11 cellular contexts compared by ENCODE assay signal in the genomic region with DNA sequence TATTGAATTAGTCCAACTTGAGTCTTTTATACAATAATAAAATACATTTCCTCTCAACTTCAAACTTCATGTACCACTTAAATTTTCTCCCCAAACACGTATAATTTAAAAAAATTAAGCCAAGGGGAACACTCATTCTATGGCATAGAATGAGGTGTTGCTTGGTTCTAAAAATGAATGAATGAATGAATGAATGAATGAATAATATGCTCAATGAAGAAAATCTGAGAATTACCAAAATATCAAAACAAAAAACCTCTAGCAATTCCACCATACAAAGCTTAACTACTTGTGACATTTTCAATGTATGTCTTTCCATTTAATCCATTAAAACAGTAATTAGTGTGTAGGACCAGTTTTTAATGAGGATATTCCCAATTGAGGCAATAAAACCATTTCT.
"Had no signal": no experiment of that assay in that cellular context is flagged by ENCODE, and none has a peak within 500 bp of the region (broad histone marks: within the 10 kb centered on the region; RNA-seq: fewer than 3 reads in every experiment).

No MANE protein-coding gene starts in this region.

- H3K9me3 Mint-ChIP-seq: HFFc6 had no signal

- ATAC-seq: HCT116 had no signal

- H3K4me3 Mint-ChIP-seq: HFFc6 had no signal

- H3K4me1 ChIP-seq: HAP-1 had no signal

- H3K36me3 ChIP-seq: HAP-1 had no signal

- H3K4me3 ChIP-seq: GM23248, HAP-1 had no signal

- H2AFZ ChIP-seq: GM23248 had no signal

- H3K4me2 ChIP-seq: KMS-11 had no signal

- DNase-seq: GM23248, GOT3, H7, HFFc6, IMR-90, Karpas-422, KBM-7 had no signal

- H3K27ac ChIP-seq: GM23248, KMS-11 had no signal

- H3K9ac ChIP-seq: GM23248, KMS-11 had no signal

- H3K9me3 ChIP-seq: HAP-1 had no signal

- FAIRE-seq: HTR-8/SVneo had no signal

- H3K27ac Mint-ChIP-seq: HFFc6 had no signal
